ENCODE assay signal across 30 cellular contexts in genomic region chr11:66359662-66360087, GRCh38. TPM values are rescaled to one million over a fixed set of nuclear protein-coding genes. Genes with fewer than 3 reads are reported as not detected.
DNase-seq lines count a peak whose midpoint lies in the region; ATAC-seq, FAIRE-seq and TF ChIP-seq lines count a peak whose summit lies in the region.
"Had no signal": no experiment of that assay in that cellular context is flagged by ENCODE, and none has a peak within 500 bp of the region (broad histone marks: within the 10 kb centered on the region; RNA-seq: fewer than 3 reads in every experiment).

No MANE protein-coding gene starts in this region.

- peak; percentile 53 for ATAC-seq in K562
- no peak for ATAC-seq in GM18519 (IDR thresholded peaks at IDR 0.05; ENCODE audit: low FRiP score, unreplicated experiment)
- ATAC-seq in HG02840 (IDR thresholded peaks at IDR 0.05; ENCODE audit: low FRiP score, unreplicated experiment), result no peak
- ATAC-seq in HG02970 (IDR thresholded peaks at IDR 0.05; ENCODE audit: low FRiP score, unreplicated experiment), result no peak
- no peak for ATAC-seq in gastroesophageal sphincter
- ATAC-seq: activated naive CD4-positive, alpha-beta T cell treated with anti-CD3 and anti-CD28 coated beads, Interleukin-2, amount 50 U/mL, for 72 hours had no signal

- H2AK5ac ChIP-seq in H9 (ENCODE audit: insufficient read length, low read length), result no peak overlapping the region

- no peak overlapping the region for H3K18ac ChIP-seq in H9 (ENCODE audit: insufficient read length, low read depth, low read length)

- H3K9me3 ChIP-seq in H9 (ENCODE audit: control insufficient read depth, low read depth, low read length) (no peaks in the 10 kb centered on the region), K562 (replicated peaks; ENCODE audit: control insufficient read depth, insufficient read depth, low read depth, low read length) (no peaks in the 10 kb centered on the region), gastroesophageal sphincter (no peaks in the 10 kb centered on the region)
- H3K9me3 ChIP-seq: ascending aorta; BLaER1 treated with 17β-estradiol and CSF1 and Interleukin-3, amounts not matched to agents 10 nM and 100 nM; Caco-2; neutrophil; transverse colon had no signal

- H4K20me1 ChIP-seq in H9 (ENCODE audit: control insufficient read depth, insufficient read depth, insufficient read length) (no peaks in the 10 kb centered on the region), K562 (replicated peaks; ENCODE audit: control insufficient read depth, insufficient read depth, low read length) (peaks cover 18% of the 10 kb centered on the region)

- H3K4me3 Mint-ChIP-seq in H9 (no peak overlapping the region), nephron progenitor cell (no peak overlapping the region)
- H3K4me3 Mint-ChIP-seq: dendritic cell treated with granulocyte-macrophage colony-stimulating factor and Interleukin-4, amounts not matched to agents 40 ng/mL and 50 ng/mL, for 4 days; T-helper 2 cell treated with Interferon-gamma antibody and Interleukin-4, amounts not matched to agents 5 μg/mL and 100 μg/mL, for 36 hours had no signal

- H2BK120ac ChIP-seq in H9 (ENCODE audit: low read depth, low read length, poor library complexity, severe bottlenecking), result no peak overlapping the region

- H3K4me2 ChIP-seq in H9 (ENCODE audit: insufficient read depth, insufficient read length, low read length) (no peak overlapping the region), K562 (ENCODE audit: insufficient read depth, low read length) (no peak overlapping the region)
- H3K4me2 ChIP-seq: BLaER1 treated with 17β-estradiol and CSF1 and Interleukin-3, amounts not matched to agents 10 nM and 100 nM had no signal

- no peaks in the 10 kb centered on the region for H3K9me1 ChIP-seq in K562 (ENCODE audit: control insufficient read depth, insufficient read depth, low read length)

- in situ Hi-C loops in K562 (cut with MboI), result no loop called here

- FAIRE-seq in K562 (lab: Jason Lieb, UNC), result no peak
- FAIRE-seq: endometrium, GM19239 had no signal

- BruUV-seq in K562 (replicated peaks; lab: Mats Ljungman, UMichigan), result no TSS peak

- H2AFZ ChIP-seq in H9 (ENCODE audit: low read length) (no peak overlapping the region), K562 (ENCODE audit: low read depth, low read length) (no peak overlapping the region)

- no peak overlapping the region for H3K14ac ChIP-seq in H9 (ENCODE audit: insufficient read depth, low read length)

- H3K79me1 ChIP-seq in H9 (ENCODE audit: insufficient read depth, low read depth, low read length, poor library complexity, severe bottlenecking), result no peaks in the 10 kb centered on the region

- intact Hi-C loops in K562 (cut with micrococcal nuclease), result no loop called here

- H4K8ac ChIP-seq in H9 (replicated peaks; ENCODE audit: insufficient read length, low read depth, low read length), result no peak overlapping the region

- H3K36me3 Mint-ChIP-seq in H9 (ENCODE audit: insufficient read depth in 1 of 3, low read depth in 3 of 3) (peaks cover 10 to 34% (median 28%) of the 10 kb centered on the region in 3 experiments; a peak in 6 of 7 replicates), nephron progenitor cell (ENCODE audit: low read depth) (peaks cover 27% of the 10 kb centered on the region)
- H3K36me3 Mint-ChIP-seq: activated naive CD4-positive, alpha-beta T cell treated with anti-CD3 and anti-CD28 coated beads, Interleukin-2, amount 50 U/mL, for 72 hours had no signal

- no peak for TF ChIP-seq RAD21 in K562 (CRISPR knock-in tag; conservative IDR thresholded peaks at IDR 0.05 in 1 of 2, IDR thresholded peaks at IDR 0.05 in 1 of 2)

- no peaks in the 10 kb centered on the region for H3K27me3 Mint-ChIP-seq in H9 (ENCODE audit: low read depth)
- H3K27me3 Mint-ChIP-seq in nephron progenitor cell (ENCODE audit: low read depth, poor library complexity), result no peaks in the 10 kb centered on the region
- H3K27me3 Mint-ChIP-seq: dendritic cell treated with granulocyte-macrophage colony-stimulating factor and Interleukin-4, amounts not matched to agents 40 ng/mL and 50 ng/mL, for 4 days had no signal

- H3K4me1 Mint-ChIP-seq in H9 (peaks cover 7 to 8% of the 10 kb centered on the region in 2 experiments), nephron progenitor cell (peaks cover 6% of the 10 kb centered on the region)

- H3K79me2 ChIP-seq in H9 (ENCODE audit: insufficient read depth, low read length), result no peaks in the 10 kb centered on the region
- no peaks in the 10 kb centered on the region for H3K79me2 ChIP-seq in K562 (ENCODE audit: control insufficient read depth, insufficient read depth, low read length)

- no CpG with 5 or more reads among the region's 3 CpGs for WGBS in H9 (ENCODE audit: extremely low coverage, insufficient read length, low lambda C conversion rate)
- 18% methylated on average over 3 of the region's 3 CpGs for WGBS in K562 (ENCODE audit: insufficient coverage, low coverage, missing lambda C conversion rate)
- WGBS in gastroesophageal sphincter (ENCODE audit: low coverage in 1 of 2), 2 donors, result 40% methylated on average over 3 of the region's 3 CpGs; no CpG with 5 or more reads in 1 of the 2 donors

- no peak overlapping the region for H3K56ac ChIP-seq in H9 (ENCODE audit: insufficient read length, low read depth, low read length)

- POLR2A ChIA-PET in K562 (lab: Yijun Ruan, JAX), result interaction anchor here (0.9 to 2.8 kb wide), 4 partner anchors 9 to 45 kb away, joined by 3 to 12 read pairs (median 4); partner anchors contain the start of gene B4GAT1

- H3K9me3 Mint-ChIP-seq in H9 (no peaks in the 10 kb centered on the region), nephron progenitor cell (no peaks in the 10 kb centered on the region)
- H3K9me3 Mint-ChIP-seq: activated naive CD4-positive, alpha-beta T cell treated with anti-CD3 and anti-CD28 coated beads, Interleukin-2, amount 50 U/mL, for 72 hours; activated T-helper 2 cell treated with anti-CD3 and anti-CD28 coated beads, Interferon-gamma antibody, Interleukin-2, Interleukin-4, amounts not matched to agents 10 μg/mL and 5 μg/mL and 100 μg/mL, durations not matched to agents 14 hours and 24 hours and 36 hours; dendritic cell treated with granulocyte-macrophage colony-stimulating factor and Interleukin-4, amounts not matched to agents 40 ng/mL and 50 ng/mL, for 4 days; T-helper 2 cell treated with Interferon-gamma antibody and Interleukin-4, amounts not matched to agents 5 μg/mL and 100 μg/mL, for 36 hours had no signal

- H3K9ac ChIP-seq in H9 (ENCODE audit: extremely low read depth, insufficient read length, low read length) (no peak overlapping the region), K562 (ENCODE audit: insufficient read depth in 1 of 2, low read depth in 2 of 2, low read length in 2 of 2) (no peak overlapping the region)
- H3K9ac ChIP-seq: BLaER1 treated with 17β-estradiol and CSF1 and Interleukin-3, amounts not matched to agents 10 nM and 100 nM had no signal

- peak overlapping the region in 1 of 3 experiments; percentile 12; a peak in 1 of 7 replicates for H3K27ac Mint-ChIP-seq in H9
- H3K27ac Mint-ChIP-seq in nephron progenitor cell, result peak overlapping the region; percentile 87
- H3K27ac Mint-ChIP-seq: activated naive CD4-positive, alpha-beta T cell treated with anti-CD3 and anti-CD28 coated beads, Interleukin-2, amount 50 U/mL, for 72 hours; activated T-helper 2 cell treated with anti-CD3 and anti-CD28 coated beads, Interferon-gamma antibody, Interleukin-2, Interleukin-4, amounts not matched to agents 10 μg/mL and 5 μg/mL and 100 μg/mL, durations not matched to agents 14 hours and 24 hours and 36 hours; dendritic cell treated with granulocyte-macrophage colony-stimulating factor and Interleukin-4, amounts not matched to agents 40 ng/mL and 50 ng/mL, for 4 days; T-helper 2 cell treated with Interferon-gamma antibody and Interleukin-4, amounts not matched to agents 5 μg/mL and 100 μg/mL, for 36 hours had no signal

- no peak overlapping the region for H4K5ac ChIP-seq in H9 (ENCODE audit: insufficient read length, low read depth, low read length)

- H2BK5ac ChIP-seq in H9 (ENCODE audit: insufficient read length, low read length), result no peak overlapping the region

- no peak overlapping the region for H2BK20ac ChIP-seq in H9 (ENCODE audit: low read depth, low read length, poor library complexity, severe bottlenecking)

- H3K36me3 ChIP-seq in K562 (ENCODE audit: control insufficient read depth, insufficient read depth, low read length), result peaks cover 23% of the 10 kb centered on the region; the same call in 2 of the 3 replicates
- H3K36me3 ChIP-seq in gastroesophageal sphincter, result no peaks in the 10 kb centered on the region
- H3K36me3 ChIP-seq: ascending aorta, neutrophil, transverse colon had no signal

- CTCF ChIA-PET in K562 (lab: Yijun Ruan, JAX; ENCODE audit: low intra/inter-chr PET ratio), result no interaction called here

- no peaks in the 10 kb centered on the region for H3K23me2 ChIP-seq in H9 (ENCODE audit: insufficient read length, low read depth, low read length, poor library complexity, severe bottlenecking)

- peak; percentile 57 for TF ChIP-seq POLR2A in K562 (conservative IDR thresholded peaks at IDR 0.05)
- TF ChIP-seq POLR2A in gastroesophageal sphincter (IDR thresholded peaks at IDR 0.05), result no peak

- H3K4me1 ChIP-seq in H9 (ENCODE audit: insufficient read depth, low read length), result peaks cover 4% of the 10 kb centered on the region; the same call in 1 of the 2 replicates
- peaks cover 0 to 15% of the 10 kb centered on the region in 2 experiments; a peak in 4 of 5 replicates for H3K4me1 ChIP-seq in K562 (replicated peaks in 1 of 2; ENCODE audit: control insufficient read depth in 2 of 2, insufficient read depth in 2 of 2, low read length in 2 of 2)
- no peaks in the 10 kb centered on the region for H3K4me1 ChIP-seq in gastroesophageal sphincter
- H3K4me1 ChIP-seq: ascending aorta; BLaER1 treated with 17β-estradiol and CSF1 and Interleukin-3, amounts not matched to agents 10 nM and 100 nM; transverse colon had no signal

- DNase-seq in H9 (peak; percentile 71), K562 (ENCODE audit: extremely low read depth in 1 of 4, low spot score in 3 of 4) (peak; percentile 57 to 78 (median 70)), nephron progenitor cell (no peak)
- DNase-seq: ACHN; activated CD8-positive, alpha-beta memory T cell treated with anti-CD3 and anti-CD28 coated beads, Interleukin-2, amount 50 U/mL, for 48 hours; Karpas-422; kidney glomerular epithelial cell; NCI-H1092; NCI-H1930; NCI-H2227 treated with DMSO at 0.1 percent for 48 hours; NCI-H774; stimulated activated CD8-positive, alpha-beta memory T cell treated with anti-CD3 and anti-CD28 coated beads, Interleukin-4, amount 100 ng/mL, for 48 hours; transverse colon had no signal

- no peak overlapping the region for H3K4me3 ChIP-seq in K562
- H3K4me3 ChIP-seq in gastroesophageal sphincter, result no peak overlapping the region
- H3K4me3 ChIP-seq: ascending aorta; BLaER1 treated with 17β-estradiol and CSF1 and Interleukin-3, amounts not matched to agents 10 nM and 100 nM; lung; transverse colon had no signal

- TF ChIP-seq EP300 in K562 (IDR thresholded peaks at IDR 0.05; ENCODE audit: low read length) (no peak), gastroesophageal sphincter (IDR thresholded peaks at IDR 0.05) (no peak)

- H3K27me3 ChIP-seq in H9 (ENCODE audit: insufficient read depth, low read length), result no peaks in the 10 kb centered on the region
- no peaks in the 10 kb centered on the region for H3K27me3 ChIP-seq in K562 (ENCODE audit: control insufficient read depth in 2 of 2, insufficient read depth in 2 of 2, low read length in 2 of 2)
- no peaks in the 10 kb centered on the region for H3K27me3 ChIP-seq in gastroesophageal sphincter
- H3K27me3 ChIP-seq: ascending aorta; BLaER1 treated with 17β-estradiol and CSF1 and Interleukin-3, amounts not matched to agents 10 nM and 100 nM; neutrophil; transverse colon had no signal

- no peak overlapping the region for H2BK12ac ChIP-seq in H9 (ENCODE audit: insufficient read length, low read depth, low read length)

- no peak overlapping the region for H3T11ph ChIP-seq in H9 (ENCODE audit: low read length)

- no peak overlapping the region for H3K4ac ChIP-seq in H9 (ENCODE audit: low read depth, low read length)

- H4K91ac ChIP-seq in H9 (ENCODE audit: insufficient read length, low read depth, low read length), result no peak overlapping the region

- no peak overlapping the region for H2BK15ac ChIP-seq in H9 (ENCODE audit: low read depth, low read length)

- H3K27ac ChIP-seq in 22Rv1 (peak overlapping the region; percentile 46; the same call in 1 of the 2 replicates), H9 (ENCODE audit: insufficient read length, low read depth, low read length) (no peak overlapping the region), K562 (ENCODE audit: extremely low read depth, low read depth, low read length) (no peak overlapping the region), gastroesophageal sphincter (no peak overlapping the region)
- H3K27ac ChIP-seq: ascending aorta; BLaER1 treated with 17β-estradiol and CSF1 and Interleukin-3, amounts not matched to agents 10 nM and 100 nM; neutrophil; transverse colon had no signal

- TF ChIP-seq CTCF in 22Rv1 (IDR thresholded peaks at IDR 0.05), result no peak
- TF ChIP-seq CTCF in H9 (conservative IDR thresholded peaks at IDR 0.05), result no peak
- TF ChIP-seq CTCF in K562 (IDR thresholded peaks at IDR 0.05 in 2 of 3, conservative IDR thresholded peaks at IDR 0.05 in 1 of 3; ENCODE audit: insufficient read depth in 2 of 3, low read depth in 1 of 3, low read length in 3 of 3), result no peak
- TF ChIP-seq CTCF in nephron progenitor cell (IDR thresholded peaks at IDR 0.05), result no peak
- no peak for TF ChIP-seq CTCF in gastroesophageal sphincter (IDR thresholded peaks at IDR 0.05)

- no peak overlapping the region for H3K23ac ChIP-seq in H9 (ENCODE audit: insufficient read length, low read depth, low read length)

RNA-seq across cellular contexts. Expression of gene SLC29A2, which starts 11.9 kb away (rescaled TPM):
- total RNA-seq in H9 (2021), result 29.7 and 29.8 TPM in 2 replicates
- total RNA-seq in K562 (2011; cell fraction: chromatin; rRNA removed; ENCODE audit: low replicate concordance), result 80.0 and 218 TPM in 2 replicates
- total RNA-seq in K562 (2011; cell fraction: nucleolus; rRNA removed), result 123 and 132 TPM in 2 replicates
- 120 and 128 TPM in 2 replicates for total RNA-seq in K562 (2011; cell fraction: nucleoplasm; rRNA removed)
- 13.3 and 22.5 TPM in 2 replicates for total RNA-seq in K562 (2014; rRNA removed)
- 6.2 and 8.8 TPM in 2 replicates for total RNA-seq in K562 (2014; rRNA removed; fragmentation: Illumina TruSeq; extraction: Trizol)
- 14.2 and 16.1 TPM in 2 replicates for total RNA-seq in K562 (2015; rRNA removed; fragmentation: Illumina TruSeq; extraction: Trizol)
- total RNA-seq in K562 (2021), result 48.6 and 50.5 TPM in 2 replicates
- 22.0 and 35.8 TPM in 2 replicates for polyA plus RNA-seq in K562 (2011; rRNA removed)
- polyA plus RNA-seq in K562 (2011; cell fraction: cytosol; rRNA removed), result 24.0 and 39.3 TPM in 2 replicates
- 152 and 232 TPM in 2 replicates for polyA plus RNA-seq in K562 (2011; cell fraction: nucleus; rRNA removed)
- polyA plus RNA-seq in K562 (2012), result 32.6 and 39.1 TPM in 2 replicates
- 43.1 and 47.4 TPM in 2 replicates for polyA plus RNA-seq in K562 (2014; fragmentation: Illumina TruSeq; extraction: Trizol)
- 1 to 10 TPM; 2.4 to 2.5 TPM for polyA plus RNA-seq in K562 (2014; fragmentation: Nextera tagmentation; extraction: Ambion mirVana)
- 39.3 and 48.7 TPM in 2 replicates for polyA plus RNA-seq in K562 (2014; rRNA removed)
- 7.0 and 7.7 TPM in 2 replicates for polyA minus RNA-seq in K562 (2011; rRNA and poly(A)+ RNA removed)
- polyA minus RNA-seq in K562 (2011; cell fraction: cytosol; rRNA and poly(A)+ RNA removed), result 19.7 and 20.7 TPM in 2 replicates
- 19.7 and 19.9 TPM in 2 replicates for polyA minus RNA-seq in K562 (2011; cell fraction: nucleus; rRNA and poly(A)+ RNA removed)
- total RNA-seq in gastroesophageal sphincter, result 1 to 10 TPM in 2 of 4 donors, under 1 TPM in 2; 0.27 to 3.2 (median 1.2) TPM
- total RNA-seq: ascending aorta had no signal

RNA-seq across cellular contexts. Expression of gene B4GAT1, which starts 12.2 kb away (rescaled TPM):
- total RNA-seq in H9 (2021) (24.3 and 26.3 TPM in 2 replicates), K562 (2014; rRNA removed) (9.5 and 11.7 TPM in 2 replicates), K562 (2014; rRNA removed; fragmentation: Illumina TruSeq; extraction: Trizol) (3.7 TPM in 2 replicates), K562 (2015; rRNA removed; fragmentation: Illumina TruSeq; extraction: Trizol) (6.6 and 7.4 TPM in 2 replicates), K562 (2021) (8.6 and 8.7 TPM in 2 replicates), gastroesophageal sphincter (10 to 100 TPM; 39.7 to 62.0 (median 47.6) TPM)
- 2.6 and 5.4 TPM in 2 replicates for total RNA-seq in K562 (2011; cell fraction: chromatin; rRNA removed; ENCODE audit: low replicate concordance)
- total RNA-seq in K562 (2011; cell fraction: nucleolus; rRNA removed), result 9.3 and 11.3 TPM in 2 replicates
- 6.2 and 6.6 TPM in 2 replicates for total RNA-seq in K562 (2011; cell fraction: nucleoplasm; rRNA removed)
- polyA plus RNA-seq in K562 (2011; rRNA removed) (3.4 and 4.6 TPM in 2 replicates), K562 (2014; fragmentation: Illumina TruSeq; extraction: Trizol) (3.8 and 5.6 TPM in 2 replicates), K562 (2014; fragmentation: Nextera tagmentation; extraction: Ambion mirVana) (1 to 10 TPM in 1 of 2 experiments, under 1 TPM in 1; 0.86 to 1.2 TPM), K562 (2014; rRNA removed) (5.7 and 6.8 TPM in 2 replicates)
- 4.2 and 7.4 TPM in 2 replicates for polyA plus RNA-seq in K562 (2011; cell fraction: cytosol; rRNA removed)
- polyA plus RNA-seq in K562 (2011; cell fraction: nucleus; rRNA removed), result 3.3 and 3.4 TPM in 2 replicates
- 11.4 and 15.9 TPM in 2 replicates for polyA plus RNA-seq in K562 (2012)
- 2.1 and 3.4 TPM in 2 replicates for polyA minus RNA-seq in K562 (2011; rRNA and poly(A)+ RNA removed)
- 3.1 and 4.9 TPM in 2 replicates for polyA minus RNA-seq in K562 (2011; cell fraction: cytosol; rRNA and poly(A)+ RNA removed)
- 1.5 and 2.1 TPM in 2 replicates for polyA minus RNA-seq in K562 (2011; cell fraction: nucleus; rRNA and poly(A)+ RNA removed)

RNA-seq across cellular contexts. Expression of gene BRMS1, which starts 14.8 kb away (rescaled TPM):
- total RNA-seq in H9 (2021) (50.1 and 50.5 TPM in 2 replicates), K562 (2014; rRNA removed) (76.9 and 78.8 TPM in 2 replicates), K562 (2014; rRNA removed; fragmentation: Illumina TruSeq; extraction: Trizol) (23.2 and 31.8 TPM in 2 replicates), K562 (2015; rRNA removed; fragmentation: Illumina TruSeq; extraction: Trizol) (59.9 and 65.3 TPM in 2 replicates), K562 (2021) (47.4 and 47.6 TPM in 2 replicates), gastroesophageal sphincter (10 to 100 TPM; 26.6 to 44.2 (median 35.5) TPM)
- 15.8 and 32.2 TPM in 2 replicates for total RNA-seq in K562 (2011; cell fraction: chromatin; rRNA removed; ENCODE audit: low replicate concordance)
- total RNA-seq in K562 (2011; cell fraction: nucleolus; rRNA removed), result 24.8 and 25.1 TPM in 2 replicates
- 14.6 and 20.0 TPM in 2 replicates for total RNA-seq in K562 (2011; cell fraction: nucleoplasm; rRNA removed)
- polyA plus RNA-seq in K562 (2011; rRNA removed) (29.3 and 33.4 TPM in 2 replicates), K562 (2014; fragmentation: Illumina TruSeq; extraction: Trizol) (33.3 and 44.6 TPM in 2 replicates), K562 (2014; fragmentation: Nextera tagmentation; extraction: Ambion mirVana) (1 to 10 TPM; 2.2 to 4.5 TPM), K562 (2014; rRNA removed) (65.5 and 67.8 TPM in 2 replicates)
- polyA plus RNA-seq in K562 (2011; cell fraction: cytosol; rRNA removed), result 31.7 and 54.1 TPM in 2 replicates
- 33.9 and 46.0 TPM in 2 replicates for polyA plus RNA-seq in K562 (2011; cell fraction: nucleus; rRNA removed)
- 41.0 and 43.8 TPM in 2 replicates for polyA plus RNA-seq in K562 (2012)
- polyA minus RNA-seq in K562 (2011; rRNA and poly(A)+ RNA removed), result 10.6 and 12.7 TPM in 2 replicates
- 6.5 and 12.8 TPM in 2 replicates for polyA minus RNA-seq in K562 (2011; cell fraction: cytosol; rRNA and poly(A)+ RNA removed)
- 7.0 and 10.6 TPM in 2 replicates for polyA minus RNA-seq in K562 (2011; cell fraction: nucleus; rRNA and poly(A)+ RNA removed)

RNA-seq across cellular contexts. Expression of gene RIN1, which starts 23.4 kb away (rescaled TPM):
- total RNA-seq in H9 (2021) (5.4 and 5.5 TPM in 2 replicates), K562 (2014; rRNA removed) (0.73 and 0.90 TPM in 2 replicates), K562 (2014; rRNA removed; fragmentation: Illumina TruSeq; extraction: Trizol) (0.25 TPM in 1 of 2 replicates, not detected in the other), K562 (2015; rRNA removed; fragmentation: Illumina TruSeq; extraction: Trizol) (0.34 and 0.47 TPM in 2 replicates), K562 (2021) (0.40 and 1.2 TPM in 2 replicates), gastroesophageal sphincter (1 to 10 TPM; 3.8 to 9.3 (median 4.7) TPM)
- 0.74 and 1.8 TPM in 2 replicates for total RNA-seq in K562 (2011; cell fraction: chromatin; rRNA removed; ENCODE audit: low replicate concordance)
- 0.79 and 1.2 TPM in 2 replicates for total RNA-seq in K562 (2011; cell fraction: nucleolus; rRNA removed)
- 1.1 and 1.2 TPM in 2 replicates for total RNA-seq in K562 (2011; cell fraction: nucleoplasm; rRNA removed)
- polyA plus RNA-seq in K562 (2011; rRNA removed) (0.20 and 0.35 TPM in 2 replicates), K562 (2014; fragmentation: Illumina TruSeq; extraction: Trizol) (0.36 and 0.43 TPM in 2 replicates), K562 (2014; fragmentation: Nextera tagmentation; extraction: Ambion mirVana) (under 1 TPM in 1 of 2 experiments, not detected in 1; 0.01 TPM), K562 (2014; rRNA removed) (0.26 and 0.48 TPM in 2 replicates)
- polyA plus RNA-seq in K562 (2011; cell fraction: cytosol; rRNA removed), result 0.21 and 1.2 TPM in 2 replicates
- polyA plus RNA-seq in K562 (2011; cell fraction: nucleus; rRNA removed), result 2.0 and 3.7 TPM in 2 replicates
- polyA plus RNA-seq in K562 (2012), result 0.76 and 1.3 TPM in 2 replicates
- polyA minus RNA-seq in K562 (2011; rRNA and poly(A)+ RNA removed), result 0.15 TPM in 1 of 2 replicates, not detected in the other
- 0.29 and 1.3 TPM in 2 replicates for polyA minus RNA-seq in K562 (2011; cell fraction: cytosol; rRNA and poly(A)+ RNA removed)
- 0.67 and 1.2 TPM in 2 replicates for polyA minus RNA-seq in K562 (2011; cell fraction: nucleus; rRNA and poly(A)+ RNA removed)

RNA-seq across cellular contexts. Expression of gene CD248, which starts 42.8 kb away (rescaled TPM):
- total RNA-seq in H9 (2021), result 1.3 and 1.5 TPM in 2 replicates
- not detected in 2 replicates for total RNA-seq in K562 (2011; cell fraction: chromatin; rRNA removed; ENCODE audit: low replicate concordance)
- not detected in 2 replicates for total RNA-seq in K562 (2011; cell fraction: nucleolus; rRNA removed)
- not detected in 2 replicates for total RNA-seq in K562 (2011; cell fraction: nucleoplasm; rRNA removed)
- not detected in 2 replicates for total RNA-seq in K562 (2014; rRNA removed)
- total RNA-seq in K562 (2014; rRNA removed; fragmentation: Illumina TruSeq; extraction: Trizol), result not detected in 2 replicates
- not detected in 2 replicates for total RNA-seq in K562 (2015; rRNA removed; fragmentation: Illumina TruSeq; extraction: Trizol)
- total RNA-seq in K562 (2021), result 0.09 and 0.20 TPM in 2 replicates
- not detected in 2 replicates for polyA plus RNA-seq in K562 (2011; rRNA removed)
- not detected in 2 replicates for polyA plus RNA-seq in K562 (2011; cell fraction: cytosol; rRNA removed)
- not detected in 2 replicates for polyA plus RNA-seq in K562 (2011; cell fraction: nucleus; rRNA removed)
- polyA plus RNA-seq in K562 (2012), result 0.04 TPM in 1 of 2 replicates, not detected in the other
- not detected in 2 replicates for polyA plus RNA-seq in K562 (2014; fragmentation: Illumina TruSeq; extraction: Trizol)
- polyA plus RNA-seq in K562 (2014; fragmentation: Nextera tagmentation; extraction: Ambion mirVana), result not detected
- polyA plus RNA-seq in K562 (2014; rRNA removed), result not detected in 2 replicates
- not detected in 2 replicates for polyA minus RNA-seq in K562 (2011; rRNA and poly(A)+ RNA removed)
- not detected in 2 replicates for polyA minus RNA-seq in K562 (2011; cell fraction: cytosol; rRNA and poly(A)+ RNA removed)
- polyA minus RNA-seq in K562 (2011; cell fraction: nucleus; rRNA and poly(A)+ RNA removed), result not detected in 2 replicates
- 10 to 100 TPM; 23.1 to 68.2 (median 27.0) TPM for total RNA-seq in gastroesophageal sphincter
- total RNA-seq: activated T-helper 2 cell treated with anti-CD3 and anti-CD28 coated beads, Interferon-gamma antibody, Interleukin-2, Interleukin-4, amounts not matched to agents 10 μg/mL and 5 μg/mL and 100 μg/mL, durations not matched to agents 14 hours and 24 hours and 36 hours; HT1080 had no signal
